11 cellular contexts compared by ENCODE assay signal in genomic region chr3:161415506-161416231, GRCh38. TPM values are rescaled to one million over a fixed set of nuclear protein-coding genes. Genes with fewer than 3 reads are reported as not detected.
A peak's percentile ranks its signal among the peaks of the same experiment; 100 is the strongest.
DNase-seq lines count a peak whose midpoint lies in the region; ATAC-seq, FAIRE-seq and TF ChIP-seq lines count a peak whose summit lies in the region.
"Had no signal": no experiment of that assay in that cellular context is flagged by ENCODE, and none has a peak within 500 bp of the region (broad histone marks: within the 10 kb centered on the region; RNA-seq: fewer than 3 reads in every experiment).

No MANE protein-coding gene starts in this region.

- no peak for FAIRE-seq in A549 (lab: Jason Lieb, UNC)

- no peak for TF ChIP-seq POLR2A in A549 (IDR thresholded peaks at IDR 0.05; ENCODE audit: low read length)

- ATAC-seq in A549 (peak; percentile 68 to 82), GM18858 (IDR thresholded peaks at IDR 0.05; ENCODE audit: unreplicated experiment) (no peak)

- H3K4me3 Mint-ChIP-seq in activated naive CD8-positive, alpha-beta T cell treated with anti-CD3 and anti-CD28 coated beads for 36 hours, result no peak overlapping the region
- H3K4me3 Mint-ChIP-seq: activated T-helper 1 cell treated with anti-CD3 and anti-CD28 coated beads, Interleukin-12 subunit alpha, Interleukin-12 subunit beta, Interleukin-2, Interleukin-4 antibody, amounts not matched to agents 30 ng/mL and 10 ng/mL and 1 ng/mL, durations not matched to agents 14 hours and 24 hours and 36 hours had no signal

- H3K27ac ChIP-seq in A549 (peak overlapping the region; percentile 47 to 66; a peak in 4 of 6 replicates), muscle layer of duodenum (ENCODE audit: low read length) (peak overlapping the region; percentile 77)
- H3K27ac ChIP-seq: BLaER1 treated with 17β-estradiol and CSF1 and Interleukin-3, amounts not matched to agents 10 nM and 100 nM had no signal

- TF ChIP-seq CTCF in A549 (IDR thresholded peaks at IDR 0.05) (no peak), epithelial cell of proximal tubule (conservative IDR thresholded peaks at IDR 0.05; ENCODE audit: low read depth, low read length) (no peak)

- no peak for TF ChIP-seq RAD21 in A549 (conservative IDR thresholded peaks at IDR 0.05 in 1 of 2, IDR thresholded peaks at IDR 0.05 in 1 of 2)

- DNase-seq in A549 (ENCODE audit: low read depth in 1 of 2, low spot score in 1 of 2), result peak in 1 of 2 experiments; percentile 62
- peak; percentile 87 for DNase-seq in NCI-H226
- DNase-seq in epithelial cell of proximal tubule (ENCODE audit: low read depth), result peak; percentile 43
- DNase-seq in activated naive CD8-positive, alpha-beta T cell treated with anti-CD3 and anti-CD28 coated beads for 36 hours, result no peak
- DNase-seq in C1 segment of cervical spinal cord (lab: John Stamatoyannopoulos, UW), result no peak
- DNase-seq in SKM-1 treated with dmso at 0.1 percent for 144 hours (lab: John Stamatoyannopoulos, UW; ENCODE audit: unreplicated experiment), result no peak
- DNase-seq: posterior cingulate gyrus had no signal

- H3K4me2 ChIP-seq in A549, result peak overlapping the region; percentile 61
- H3K4me2 ChIP-seq: BLaER1 treated with 17β-estradiol and CSF1 and Interleukin-3, amounts not matched to agents 10 nM and 100 nM had no signal

- peaks cover 4% of the 10 kb centered on the region for H3K27me3 Mint-ChIP-seq in activated naive CD8-positive, alpha-beta T cell treated with anti-CD3 and anti-CD28 coated beads for 36 hours

- H3K27me3 ChIP-seq in muscle layer of duodenum (ENCODE audit: low read depth, low read length), result no peaks in the 10 kb centered on the region
- H3K27me3 ChIP-seq: BLaER1 treated with 17β-estradiol and CSF1 and Interleukin-3, amounts not matched to agents 10 nM and 100 nM had no signal

- H3K4me3 ChIP-seq in A549 (no peak overlapping the region), epithelial cell of proximal tubule (ENCODE audit: low read depth, low read length) (no peak overlapping the region), muscle layer of duodenum (ENCODE audit: low read depth in 1 of 2, low read length in 2 of 2) (no peak overlapping the region)
- H3K4me3 ChIP-seq: BLaER1 treated with 17β-estradiol and CSF1 and Interleukin-3, amounts not matched to agents 10 nM and 100 nM had no signal

- no peaks in the 10 kb centered on the region for H3K36me3 ChIP-seq in muscle layer of duodenum (ENCODE audit: control insufficient read depth in 1 of 2, insufficient read depth in 2 of 2, low read length in 2 of 2)
- H3K36me3 ChIP-seq: BLaER1 treated with 17β-estradiol and CSF1 and Interleukin-3, amounts not matched to agents 10 nM and 100 nM had no signal

- CTCF ChIA-PET in A549 (lab: Yijun Ruan, JAX), result interaction anchor here (0.6 to 1.5 kb wide), 2 partner anchors 8 to 318 kb away, joined by 4 to 5 read pairs; no protein-coding TSS in a partner anchor

- WGBS in A549 (ENCODE audit: missing lambda C conversion rate), result 0% methylated on average over 1 of the region's 1 CpG

- H3K36me3 Mint-ChIP-seq in activated naive CD8-positive, alpha-beta T cell treated with anti-CD3 and anti-CD28 coated beads for 36 hours, result no peaks in the 10 kb centered on the region

- no peak for TF ChIP-seq EP300 in A549 (IDR thresholded peaks at IDR 0.05)

- peaks cover 4% of the 10 kb centered on the region for H3K9me3 Mint-ChIP-seq in activated naive CD8-positive, alpha-beta T cell treated with anti-CD3 and anti-CD28 coated beads for 36 hours
- H3K9me3 Mint-ChIP-seq: activated T-helper 1 cell treated with anti-CD3 and anti-CD28 coated beads, Interleukin-12 subunit alpha, Interleukin-12 subunit beta, Interleukin-2, Interleukin-4 antibody, amounts not matched to agents 30 ng/mL and 10 ng/mL and 1 ng/mL, durations not matched to agents 14 hours and 24 hours and 36 hours had no signal

- H3K4me1 ChIP-seq in A549 (peaks cover 22% of the 10 kb centered on the region), muscle layer of duodenum (ENCODE audit: control insufficient read depth in 1 of 2, insufficient read depth in 2 of 2, low read length in 2 of 2) (peaks cover 0 to 13% of the 10 kb centered on the region in 2 donors)

- H3K9me3 ChIP-seq in A549, result peaks cover 4% of the 10 kb centered on the region; the same call in 2 of the 3 replicates
- H3K9me3 ChIP-seq in muscle layer of duodenum (ENCODE audit: control insufficient read depth in 1 of 2, low read length in 2 of 2), result no peaks in the 10 kb centered on the region

- H3K27ac Mint-ChIP-seq in activated naive CD8-positive, alpha-beta T cell treated with anti-CD3 and anti-CD28 coated beads for 36 hours, result no peak overlapping the region
- H3K27ac Mint-ChIP-seq: activated T-helper 1 cell treated with anti-CD3 and anti-CD28 coated beads, Interleukin-12 subunit alpha, Interleukin-12 subunit beta, Interleukin-2, Interleukin-4 antibody, amounts not matched to agents 30 ng/mL and 10 ng/mL and 1 ng/mL, durations not matched to agents 14 hours and 24 hours and 36 hours had no signal

- H3K4me1 Mint-ChIP-seq in activated naive CD8-positive, alpha-beta T cell treated with anti-CD3 and anti-CD28 coated beads for 36 hours, result no peaks in the 10 kb centered on the region

- POLR2A ChIA-PET in A549 (lab: Yijun Ruan, JAX), result interaction anchor here (1.0 kb wide), 1 partner anchor 194 kb away, joined by 3 read pairs; the partner anchor contains the start of gene NMD3

TF ChIP-seq in A549, 52 proteins besides CTCF, POLR2A, EP300 and RAD21 (continues in another document):
- TF ChIP-seq TP53 (CRISPR knock-in tag; IDR thresholded peaks at IDR 0.05) (no peak), BCL3 (IDR thresholded peaks at IDR 0.05) (no peak), KDM5A (IDR thresholded peaks at IDR 0.05) (no peak), MYC (IDR thresholded peaks at IDR 0.05; ENCODE audit: borderline replicate concordance, low read length) (no peak), FOSB (CRISPR knock-in tag; IDR thresholded peaks at IDR 0.05) (no peak), RCOR1 (IDR thresholded peaks at IDR 0.05; ENCODE audit: low read depth, low read length) (no peak), RARB (CRISPR knock-in tag; IDR thresholded peaks at IDR 0.05) (no peak), NPAS2 (CRISPR knock-in tag; IDR thresholded peaks at IDR 0.05; ENCODE audit: borderline replicate concordance) (no peak), KDM1A (IDR thresholded peaks at IDR 0.05; ENCODE audit: low read depth) (no peak), ZFP36 (IDR thresholded peaks at IDR 0.05; ENCODE audit: borderline replicate concordance, partially characterized antibody) (no peak), MAFK (IDR thresholded peaks at IDR 0.05; ENCODE audit: partially characterized antibody) (no peak), HDAC2 (IDR thresholded peaks at IDR 0.05) (no peak), E2F6 (IDR thresholded peaks at IDR 0.05; ENCODE audit: borderline replicate concordance, low read depth) (no peak), CEBPB (IDR thresholded peaks at IDR 0.05) (peak; percentile 20 to 29; a peak in 1 of 4 replicates), REST (IDR thresholded peaks at IDR 0.05) (no peak)

RNA-seq across cellular contexts. Expression of gene SPTSSB, which starts 44.4 kb away (rescaled TPM):
- polyA plus RNA-seq in A549 (2011; rRNA removed), result 0.43 TPM in 1 of 2 replicates, not detected in the other
- not detected in 2 replicates for polyA plus RNA-seq in A549 (2012; cell fraction: cytosol; rRNA removed)
- not detected in 2 replicates for polyA plus RNA-seq in A549 (2012; cell fraction: nucleus; rRNA removed)
- 0.06 to 0.07 TPM in 2 of 3 replicates, not detected in the other for polyA plus RNA-seq in A549 (2017; fragmentation: RNase III; extraction: RNeasy Plus Mini Kit Qiagen cat#74134 plus additional on column Dnase treatment)
- polyA minus RNA-seq in A549 (2011; rRNA and poly(A)+ RNA removed), result not detected in 2 replicates
- 0.22 TPM in 1 of 2 replicates, not detected in the other for total RNA-seq in epithelial cell of proximal tubule
- total RNA-seq in activated naive CD8-positive, alpha-beta T cell treated with anti-CD3 and anti-CD28 coated beads for 36 hours, result not detected
- total RNA-seq: activated T-helper 1 cell treated with anti-CD3 and anti-CD28 coated beads, Interleukin-12 subunit alpha, Interleukin-12 subunit beta, Interleukin-2, Interleukin-4 antibody, amounts not matched to agents 30 ng/mL and 10 ng/mL and 1 ng/mL, durations not matched to agents 14 hours and 24 hours and 36 hours had no signal

Comparison
In these comparisons a context has a peak if more than half of its experiments do, and no peak if none do; other contexts are left out.
1. DNase-seq: peak in NCI-H226 (single experiment) and epithelial cell of proximal tubule (single experiment); none in activated naive CD8-positive, alpha-beta T cell treated with anti-CD3 and anti-CD28 coated beads for 36 hours (single experiment), C1 segment of cervical spinal cord (0 of 14) and SKM-1 treated with dmso at 0.1 percent for 144 hours (single experiment).